13 cellular contexts compared by ENCODE assay signal in the genomic region with DNA sequence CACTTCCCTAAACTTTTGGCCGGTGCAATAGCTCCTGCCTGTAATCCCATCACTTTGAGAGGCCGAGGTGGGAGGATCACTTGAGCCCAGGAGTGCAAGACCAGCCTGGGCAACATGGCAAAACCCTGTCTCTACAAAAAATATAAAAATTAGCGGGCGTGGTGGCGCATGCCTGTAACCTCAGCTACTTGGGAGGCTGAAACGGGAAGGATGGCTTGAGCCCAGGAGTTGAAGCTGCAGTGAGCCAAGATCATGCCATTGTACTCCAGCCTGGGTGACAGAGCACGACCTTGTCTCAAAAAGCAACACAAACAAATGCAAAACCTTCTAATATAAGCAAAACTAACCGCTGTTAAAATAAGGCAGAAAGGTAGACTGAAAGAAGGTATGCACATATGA. TPM values are rescaled to one million over a fixed set of nuclear protein-coding genes. Genes with fewer than 3 reads are reported as not detected.
DNase-seq lines count a peak whose midpoint lies in the region; ATAC-seq and TF ChIP-seq lines count a peak whose summit lies in the region.
"Had no signal": no experiment of that assay in that cellular context is flagged by ENCODE, and none has a peak within 500 bp of the region (broad histone marks: within the 10 kb centered on the region; RNA-seq: fewer than 3 reads in every experiment).

No MANE protein-coding gene starts in this region.

- H3K4me3 Mint-ChIP-seq in endothelial cell (ENCODE audit: unreplicated experiment) (no peak overlapping the region), nephron (no peak overlapping the region)
- H3K4me3 Mint-ChIP-seq in effector memory CD8-positive, alpha-beta T cell = no peak overlapping the region
- H3K4me3 Mint-ChIP-seq: activated CD4-positive, alpha-beta T cell treated with anti-CD3 and anti-CD28 coated beads, Interleukin-2, amount 10 ng/mL, durations not matched to agents 24 days and 14 days; activated T-cell treated with anti-CD3 and anti-CD28 coated beads, Interleukin-2, amount 50 U/mL, for 24 hours; memory B cell had no signal

- H3K4me3 ChIP-seq in left ventricle myocardium inferior (no peak overlapping the region), right cardiac atrium (ENCODE audit: low read length) (no peak overlapping the region)
- H3K4me3 ChIP-seq: ovary had no signal

- H3K4me1 Mint-ChIP-seq in endothelial cell (ENCODE audit: unreplicated experiment) (peaks cover 71% of the 10 kb centered on the region), nephron (peaks cover 44% of the 10 kb centered on the region)
- no peaks in the 10 kb centered on the region for H3K4me1 Mint-ChIP-seq in effector memory CD8-positive, alpha-beta T cell (ENCODE audit: low read depth in 2 of 2)
- H3K4me1 Mint-ChIP-seq: memory B cell had no signal

- H3K27ac Mint-ChIP-seq in endothelial cell (ENCODE audit: unreplicated experiment) = peak overlapping the region; percentile 98
- peak overlapping the region; percentile 81 to 84 (median 82) for H3K27ac Mint-ChIP-seq in nephron
- no peak overlapping the region for H3K27ac Mint-ChIP-seq in effector memory CD8-positive, alpha-beta T cell
- H3K27ac Mint-ChIP-seq: activated CD4-positive, alpha-beta T cell treated with anti-CD3 and anti-CD28 coated beads, Interleukin-2, amount 10 ng/mL, durations not matched to agents 24 days and 14 days; activated T-cell treated with anti-CD3 and anti-CD28 coated beads, Interleukin-2, amount 50 U/mL, for 24 hours; memory B cell had no signal

- H3K27me3 ChIP-seq in left ventricle myocardium inferior (ENCODE audit: low read depth) (no peaks in the 10 kb centered on the region), right cardiac atrium (ENCODE audit: control insufficient read depth, insufficient read depth) (no peaks in the 10 kb centered on the region)
- H3K27me3 ChIP-seq: ovary had no signal

- H3K9me3 Mint-ChIP-seq in endothelial cell (ENCODE audit: unreplicated experiment) (no peaks in the 10 kb centered on the region), nephron (no peaks in the 10 kb centered on the region)
- no peaks in the 10 kb centered on the region for H3K9me3 Mint-ChIP-seq in effector memory CD8-positive, alpha-beta T cell
- H3K9me3 Mint-ChIP-seq: activated CD4-positive, alpha-beta T cell treated with anti-CD3 and anti-CD28 coated beads, Interleukin-2, amount 10 ng/mL, durations not matched to agents 24 days and 14 days had no signal

- H3K4me1 ChIP-seq in left ventricle myocardium inferior (peaks cover 27% of the 10 kb centered on the region), right cardiac atrium (ENCODE audit: control insufficient read depth, insufficient read depth, low read length) (peaks cover 2% of the 10 kb centered on the region)

- peaks cover 12% of the 10 kb centered on the region for H3K27me3 Mint-ChIP-seq in endothelial cell (ENCODE audit: unreplicated experiment)
- H3K27me3 Mint-ChIP-seq in nephron (ENCODE audit: low read depth) = peaks cover 7% of the 10 kb centered on the region
- peaks cover 62 to 84% of the 10 kb centered on the region in 2 donors for H3K27me3 Mint-ChIP-seq in effector memory CD8-positive, alpha-beta T cell

- no peaks in the 10 kb centered on the region for H3K36me3 ChIP-seq in left ventricle myocardium inferior
- H3K36me3 ChIP-seq: ovary had no signal

- H3K9me3 ChIP-seq in left ventricle myocardium inferior (replicated peaks) = no peaks in the 10 kb centered on the region
- H3K9me3 ChIP-seq in right cardiac atrium (ENCODE audit: control insufficient read depth, low read length) = no peaks in the 10 kb centered on the region
- H3K9me3 ChIP-seq: ovary had no signal

- DNase-seq in left ventricle myocardium inferior (no peak), right cardiac atrium (no peak), endothelial cell (ENCODE audit: low spot score) (no peak), iPS-NIHi11 (ENCODE audit: low spot score) (no peak)
- DNase-seq in effector memory CD8-positive, alpha-beta T cell = no peak
- no peak for DNase-seq in stimulated activated naive CD4-positive, alpha-beta T cell (lab: John Stamatoyannopoulos, UW)
- DNase-seq: activated CD4-positive, alpha-beta T cell treated with anti-CD3 and anti-CD28 coated beads, Interleukin-2, amount 10 ng/mL, durations not matched to agents 24 days and 14 days; activated T-cell treated with anti-CD3 and anti-CD28 coated beads, Interleukin-2, amount 50 U/mL, for 24 hours; stimulated activated CD4-positive, alpha-beta T cell treated with anti-CD3 and anti-CD28 coated beads, Interleukin-15, amount 100 ng/mL, for 24 hours had no signal

- TF ChIP-seq CTCF in left ventricle myocardium inferior (IDR thresholded peaks at IDR 0.05; ENCODE audit: borderline replicate concordance) (no peak), endothelial cell (IDR thresholded peaks at IDR 0.05; ENCODE audit: unreplicated experiment) (no peak), nephron (IDR thresholded peaks at IDR 0.05; ENCODE audit: unreplicated experiment in 3 of 3) (no peak)

- intact Hi-C loops in left ventricle myocardium inferior (cut with micrococcal nuclease) = no loop called here
- intact Hi-C loops in right cardiac atrium (cut with DNase I) = no loop called here

- H3K36me3 Mint-ChIP-seq in endothelial cell (ENCODE audit: low read depth, unreplicated experiment) = peaks cover 5% of the 10 kb centered on the region
- H3K36me3 Mint-ChIP-seq in nephron (ENCODE audit: low read depth) = no peaks in the 10 kb centered on the region
- no peaks in the 10 kb centered on the region for H3K36me3 Mint-ChIP-seq in effector memory CD8-positive, alpha-beta T cell (ENCODE audit: insufficient read depth)
- H3K36me3 Mint-ChIP-seq: memory B cell had no signal

- peak overlapping the region; percentile 61 for H3K27ac ChIP-seq in left ventricle myocardium inferior (replicated peaks)
- no peak overlapping the region for H3K27ac ChIP-seq in right cardiac atrium (ENCODE audit: low read length)

- WGBS in right cardiac atrium = 76% methylated on average over 8 of the region's 8 CpGs

- ATAC-seq in right cardiac atrium (no peak), GM18909 (IDR thresholded peaks at IDR 0.05; ENCODE audit: poor library complexity, unreplicated experiment) (no peak)
- ATAC-seq in effector memory CD8-positive, alpha-beta T cell (replicated peaks) = no peak

RNA-seq across cellular contexts. Expression of gene TMEM51, which starts 25.9 kb away (rescaled TPM):
- total RNA-seq in left ventricle myocardium inferior (4.1 TPM), right cardiac atrium (1 to 10 TPM; 3.7 to 5.4 (median 4.6) TPM), endothelial cell (ENCODE audit: unreplicated experiment) (23.5 TPM)
- polyA plus RNA-seq in right cardiac atrium = 4.3 TPM

Comparison
In these comparisons a context has a peak if more than half of its experiments do, and no peak if none do; other contexts are left out.
1. H3K27ac Mint-ChIP-seq: peak in endothelial cell (single experiment) and nephron (3 of 3); none in effector memory CD8-positive, alpha-beta T cell (0 of 2).